ENCODE assay signal across 32 cellular contexts in genomic region chr2:125526093-125526492, GRCh38.
"Had no signal": no experiment of that assay in that cellular context is flagged by ENCODE, and none has a peak within 500 bp of the region (broad histone marks: within the 10 kb centered on the region; RNA-seq: fewer than 3 reads in every experiment).

No MANE protein-coding gene starts in this region.

- H3K27me3 ChIP-seq: ascending aorta, cardiac muscle cell, MG63 had no signal

- H3K4me1 ChIP-seq: ascending aorta had no signal

- DNase-seq: activated CD4-positive, alpha-beta T cell treated with anti-CD3 and anti-CD28 coated beads for 1 hour; activated CD4-positive, alpha-beta T cell treated with anti-CD3 and anti-CD28 coated beads, Interleukin-2, amount 10 ng/mL, durations not matched to agents 24 days and 14 days; activated CD4-positive, alpha-beta T cell treated with anti-CD3 and anti-CD28 coated beads, Interleukin-2, amount 50 U/mL, for 4 hours; activated CD4-positive, CD25-positive, alpha-beta regulatory T cell; activated CD8-positive, alpha-beta T cell treated with anti-CD3 and anti-CD28 coated beads for 36 hours; activated effector memory CD4-positive, alpha-beta T cell treated with anti-CD3 and anti-CD28 coated beads, Interleukin-2, amount 50 U/mL, for 16 hours; activated naive CD4-positive, alpha-beta T cell; activated naive CD4-positive, alpha-beta T cell treated with anti-CD3 and anti-CD28 coated beads, Interleukin-2, amount 50 U/mL, for 16 hours; activated naive CD8-positive, alpha-beta T cell treated with anti-CD3 and anti-CD28 coated beads for 36 hours; activated T-cell treated with anti-CD3 and anti-CD28 coated beads, Interleukin-2, amount 50 U/mL, for 1 hour; activated T-cell treated with anti-CD3 and anti-CD28 coated beads, Interleukin-2, amount 50 U/mL, for 72 hours; amygdala; Kasumi-1; MG63; NCI-H1048; NCI-H1105 treated with DMSO at 0.1 percent for 48 hours; NCI-H1436 treated with DMSO at 0.1 percent for 48 hours; NCI-H1694 treated with DMSO at 0.1 percent for 48 hours; NCI-H2029; NCI-H510A; NCI-H526; NCI-H748 treated with DMSO at 0.1 percent for 48 hours; NK-92 treated with Interleukin-12 subunit alpha and Interleukin-12 subunit beta, amount 100 ng/mL, for 24 hours; T1000; WERI-Rb-1 had no signal

- H3K36me3 ChIP-seq: ascending aorta, cardiac muscle cell, MG63, WERI-Rb-1 had no signal

- H3K4me2 ChIP-seq: PC-9 had no signal

- ATAC-seq: activated CD8-positive, alpha-beta T cell treated with anti-CD3 and anti-CD28 coated beads for 36 hours; activated T-cell treated with anti-CD3 and anti-CD28 coated beads, Interleukin-2, amount 50 U/mL, for 72 hours; activated T-helper 17 cell treated with anti-CD3 and anti-CD28 coated beads, Interleukin-2, amount 50 U/mL, for 72 hours; Right ventricle myocardium inferior had no signal

- H2AFZ ChIP-seq: PC-9 had no signal

- H3K9me3 ChIP-seq: ascending aorta, MG63 had no signal

- H3K27ac ChIP-seq: ascending aorta, cardiac muscle cell, PC-9, RWPE1, WERI-Rb-1 had no signal

- H3K4me3 ChIP-seq: ascending aorta, cardiac muscle cell, MG63, PC-9 had no signal

- FAIRE-seq: RCC 7860 had no signal
